Comparison of ENCODE assay signal across 1 cellular context in the genomic region with DNA sequence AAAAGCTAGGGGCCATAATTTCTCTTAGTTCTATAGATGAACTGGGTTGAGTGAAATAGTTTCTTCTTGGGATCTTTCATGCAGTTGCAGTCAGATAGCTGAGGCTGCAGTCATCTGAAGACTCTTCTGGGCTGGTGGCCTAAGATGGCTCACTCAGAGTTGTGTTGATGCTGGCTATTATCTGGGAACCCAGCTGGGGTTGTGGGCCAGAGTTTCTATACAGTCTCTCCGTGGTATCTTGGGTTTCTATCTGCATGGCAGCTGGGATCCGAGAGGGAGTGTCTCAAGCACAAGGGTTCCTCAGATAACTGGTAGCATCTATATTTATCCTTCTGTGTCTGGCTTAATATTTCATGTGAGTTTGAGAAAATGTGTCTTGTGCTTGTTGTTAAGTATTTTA.
TF ChIP-seq lines count a peak whose summit lies in the region.

No MANE protein-coding gene starts in this region.

TF ChIP-seq in K562, 482 proteins besides CTCF, POLR2A, EP300 and RAD21 (continued from another document):
- TF ChIP-seq SOX6 (IDR thresholded peaks at IDR 0.05), result peak; percentile 49; the same call in 1 of the 2 replicates
- peak; percentile 82 for TF ChIP-seq TAL1 (IDR thresholded peaks at IDR 0.05)
- TF ChIP-seq MEF2A (IDR thresholded peaks at IDR 0.05; ENCODE audit: control insufficient read depth, low read depth, low read length), result peak; percentile 65
- peak; percentile 13 for TF ChIP-seq DACH1 (IDR thresholded peaks at IDR 0.05; ENCODE audit: partially characterized antibody)
- peak; percentile 88 for TF ChIP-seq TEAD4 (IDR thresholded peaks at IDR 0.05; ENCODE audit: low read length)
- no peak for TF ChIP-seq TEAD4 (CRISPR knock-in tag; IDR thresholded peaks at IDR 0.05; ENCODE audit: borderline replicate concordance)
- no peak for TF ChIP-seq TAF9B (IDR thresholded peaks at IDR 0.05; ENCODE audit: partially characterized antibody)
- TF ChIP-seq TCF3 (CRISPR knock-in tag; IDR thresholded peaks at IDR 0.05), result peak; percentile 74
- TF ChIP-seq, protein P1, sequence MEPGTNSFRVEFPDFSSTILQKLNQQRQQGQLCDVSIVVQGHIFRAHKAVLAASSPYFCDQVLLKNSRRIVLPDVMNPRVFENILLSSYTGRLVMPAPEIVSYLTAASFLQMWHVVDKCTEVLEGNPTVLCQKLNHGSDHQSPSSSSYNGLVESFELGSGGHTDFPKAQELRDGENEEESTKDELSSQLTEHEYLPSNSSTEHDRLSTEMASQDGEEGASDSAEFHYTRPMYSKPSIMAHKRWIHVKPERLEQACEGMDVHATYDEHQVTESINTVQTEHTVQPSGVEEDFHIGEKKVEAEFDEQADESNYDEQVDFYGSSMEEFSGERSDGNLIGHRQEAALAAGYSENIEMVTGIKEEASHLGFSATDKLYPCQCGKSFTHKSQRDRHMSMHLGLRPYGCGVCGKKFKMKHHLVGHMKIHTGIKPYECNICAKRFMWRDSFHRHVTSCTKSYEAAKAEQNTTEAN (CRISPR knock-in tag; IDR thresholded peaks at IDR 0.05), result no peak
- peak; percentile 76 for TF ChIP-seq POLR2AphosphoS5 (IDR thresholded peaks at IDR 0.05; ENCODE audit: control insufficient read depth, insufficient read depth, low read depth, low read length)
- TF ChIP-seq NFIC (IDR thresholded peaks at IDR 0.05), result peak; percentile 31; the same call in 1 of the 2 replicates
- peak in 1 of 2 experiments; percentile 68; a peak in 2 of 4 replicates for TF ChIP-seq TRIM24 (IDR thresholded peaks at IDR 0.05)
- no peak for TF ChIP-seq ZNF239 (CRISPR knock-in tag; IDR thresholded peaks at IDR 0.05)
- TF ChIP-seq LEF1 (IDR thresholded peaks at IDR 0.05), result no peak
- peak; percentile 79 for TF ChIP-seq SMAD4 (CRISPR knock-in tag; conservative IDR thresholded peaks at IDR 0.05)
- TF ChIP-seq ZKSCAN8 (CRISPR knock-in tag; IDR thresholded peaks at IDR 0.05), result no peak
- TF ChIP-seq KLF16 (IDR thresholded peaks at IDR 0.05), result peak; percentile 51; the same call in 1 of the 2 replicates
- TF ChIP-seq CHD4 (IDR thresholded peaks at IDR 0.05; ENCODE audit: insufficient read depth, insufficient replicate concordance, low read depth, low read length, poor library complexity, severe bottlenecking), result no peak
- TF ChIP-seq CREM (IDR thresholded peaks at IDR 0.05; ENCODE audit: low read depth), result no peak
- no peak for TF ChIP-seq ZNF561 (CRISPR knock-in tag; conservative IDR thresholded peaks at IDR 0.05)
- TF ChIP-seq GATA2 (CRISPR knock-in tag; IDR thresholded peaks at IDR 0.05), result peak; percentile 56; the same call in 1 of the 2 replicates
- no peak for TF ChIP-seq ZNF77 (CRISPR knock-in tag; IDR thresholded peaks at IDR 0.05)
- TF ChIP-seq, protein P2, sequence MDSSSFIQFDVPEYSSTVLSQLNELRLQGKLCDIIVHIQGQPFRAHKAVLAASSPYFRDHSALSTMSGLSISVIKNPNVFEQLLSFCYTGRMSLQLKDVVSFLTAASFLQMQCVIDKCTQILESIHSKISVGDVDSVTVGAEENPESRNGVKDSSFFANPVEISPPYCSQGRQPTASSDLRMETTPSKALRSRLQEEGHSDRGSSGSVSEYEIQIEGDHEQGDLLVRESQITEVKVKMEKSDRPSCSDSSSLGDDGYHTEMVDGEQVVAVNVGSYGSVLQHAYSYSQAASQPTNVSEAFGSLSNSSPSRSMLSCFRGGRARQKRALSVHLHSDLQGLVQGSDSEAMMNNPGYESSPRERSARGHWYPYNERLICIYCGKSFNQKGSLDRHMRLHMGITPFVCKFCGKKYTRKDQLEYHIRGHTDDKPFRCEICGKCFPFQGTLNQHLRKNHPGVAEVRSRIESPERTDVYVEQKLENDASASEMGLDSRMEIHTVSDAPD (CRISPR knock-in tag; IDR thresholded peaks at IDR 0.05), result no peak
- TF ChIP-seq NFRKB (IDR thresholded peaks at IDR 0.05; ENCODE audit: low read depth), result no peak
- TF ChIP-seq SIX5 (IDR thresholded peaks at IDR 0.05; ENCODE audit: borderline replicate concordance in 1 of 2, insufficient read depth in 1 of 2, low read depth in 1 of 2, low read length in 2 of 2), result no peak
- peak; percentile 34; the same call in 1 of the 2 replicates for TF ChIP-seq CTBP1 (IDR thresholded peaks at IDR 0.05; ENCODE audit: borderline replicate concordance)
- TF ChIP-seq SMARCA4 (IDR thresholded peaks at IDR 0.05), result peak; percentile 24; the same call in 1 of the 2 replicates
- no peak for TF ChIP-seq ZFP36 (IDR thresholded peaks at IDR 0.05; ENCODE audit: low read depth, low read length, partially characterized antibody)
- TF ChIP-seq, protein P3, sequence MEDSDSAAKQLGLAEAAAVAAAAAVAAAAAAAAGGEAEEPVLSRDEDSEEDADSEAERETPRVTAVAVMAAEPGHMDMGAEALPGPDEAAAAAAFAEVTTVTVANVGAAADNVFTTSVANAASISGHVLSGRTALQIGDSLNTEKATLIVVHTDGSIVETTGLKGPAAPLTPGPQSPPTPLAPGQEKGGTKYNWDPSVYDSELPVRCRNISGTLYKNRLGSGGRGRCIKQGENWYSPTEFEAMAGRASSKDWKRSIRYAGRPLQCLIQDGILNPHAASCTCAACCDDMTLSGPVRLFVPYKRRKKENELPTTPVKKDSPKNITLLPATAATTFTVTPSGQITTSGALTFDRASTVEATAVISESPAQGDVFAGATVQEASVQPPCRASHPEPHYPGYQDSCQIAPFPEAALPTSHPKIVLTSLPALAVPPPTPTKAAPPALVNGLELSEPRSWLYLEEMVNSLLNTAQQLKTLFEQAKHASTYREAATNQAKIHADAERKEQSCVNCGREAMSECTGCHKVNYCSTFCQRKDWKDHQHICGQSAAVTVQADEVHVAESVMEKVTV (CRISPR knock-in tag; IDR thresholded peaks at IDR 0.05), result no peak
- TF ChIP-seq, protein P4, sequence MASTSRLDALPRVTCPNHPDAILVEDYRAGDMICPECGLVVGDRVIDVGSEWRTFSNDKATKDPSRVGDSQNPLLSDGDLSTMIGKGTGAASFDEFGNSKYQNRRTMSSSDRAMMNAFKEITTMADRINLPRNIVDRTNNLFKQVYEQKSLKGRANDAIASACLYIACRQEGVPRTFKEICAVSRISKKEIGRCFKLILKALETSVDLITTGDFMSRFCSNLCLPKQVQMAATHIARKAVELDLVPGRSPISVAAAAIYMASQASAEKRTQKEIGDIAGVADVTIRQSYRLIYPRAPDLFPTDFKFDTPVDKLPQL (IDR thresholded peaks at IDR 0.05; ENCODE audit: extremely low read depth, insufficient read length), result no peak
- 0 out of 2 replicates have a peak, but pooled peaks have one; percentile 34 for TF ChIP-seq ZNF766 (CRISPR knock-in tag; conservative IDR thresholded peaks at IDR 0.05)
- peak; percentile 82 for TF ChIP-seq ARID1B (IDR thresholded peaks at IDR 0.05)
- TF ChIP-seq STAT5A (IDR thresholded peaks at IDR 0.05; ENCODE audit: borderline replicate concordance, low read length), result peak; percentile 56; the same call in 1 of the 2 replicates
- TF ChIP-seq ZSCAN32 (CRISPR knock-in tag; IDR thresholded peaks at IDR 0.05), result no peak
- TF ChIP-seq PML (IDR thresholded peaks at IDR 0.05; ENCODE audit: low read length), result peak; percentile 41; the same call in 1 of the 2 replicates
- TF ChIP-seq CBFA2T3 (IDR thresholded peaks at IDR 0.05), result peak; percentile 86
- TF ChIP-seq BRCA1 (IDR thresholded peaks at IDR 0.05), result no peak
- TF ChIP-seq BRCA1 (CRISPR knock-in tag; IDR thresholded peaks at IDR 0.05), result no peak
